ENCODE assay signal across 10 cellular contexts in genomic region chr3:190385835-190386688, GRCh38. TPM values are rescaled to one million over a fixed set of nuclear protein-coding genes. Genes with fewer than 3 reads are reported as not detected.
DNase-seq lines count a peak whose midpoint lies in the region; ATAC-seq and TF ChIP-seq lines count a peak whose summit lies in the region.
"Had no signal": no experiment of that assay in that cellular context is flagged by ENCODE, and none has a peak within 500 bp of the region (broad histone marks: within the 10 kb centered on the region; RNA-seq: fewer than 3 reads in every experiment).

No MANE protein-coding gene starts in this region.

- ATAC-seq in GM21515 (IDR thresholded peaks at IDR 0.05; ENCODE audit: unreplicated experiment): no peak

- no peaks in the 10 kb centered on the region for H3K27me3 ChIP-seq in SJSA1 (replicated peaks)
- H3K27me3 ChIP-seq in Peyer's patch: no peaks in the 10 kb centered on the region

- no peaks in the 10 kb centered on the region for H3K36me3 ChIP-seq in SJSA1
- no peaks in the 10 kb centered on the region for H3K36me3 ChIP-seq in Peyer's patch

- TF ChIP-seq CTCF in HFF-Myc (IDR thresholded peaks at IDR 0.05; ENCODE audit: low read depth, low read length, missing control alignments) (no peak), fibroblast of pulmonary artery (IDR thresholded peaks at IDR 0.05; ENCODE audit: low read length, missing control alignments) (no peak), Peyer's patch (IDR thresholded peaks at IDR 0.05) (no peak)

- H3K36me3 Mint-ChIP-seq in activated CD4-positive, alpha-beta T cell treated with anti-CD3 and anti-CD28 coated beads, Interleukin-2, amount 10 ng/mL, durations not matched to agents 7 days and 5 days (ENCODE audit: low read depth): no peaks in the 10 kb centered on the region
- H3K36me3 Mint-ChIP-seq: activated naive CD8-positive, alpha-beta T cell treated with anti-CD3 and anti-CD28 coated beads, Interleukin-2, amount 10 ng/mL, durations not matched to agents 7 days and 5 days had no signal

- H3K4me3 ChIP-seq in HFF-Myc (replicated peaks; ENCODE audit: low read depth, low read length) (no peak overlapping the region), SJSA1 (peak overlapping the region; percentile 14), fibroblast of pulmonary artery (replicated peaks; ENCODE audit: low read depth, low read length) (peak overlapping the region; percentile 0), Peyer's patch (no peak overlapping the region)

- H3K4me3 Mint-ChIP-seq in activated CD4-positive, alpha-beta T cell treated with anti-CD3 and anti-CD28 coated beads, Interleukin-2, amount 10 ng/mL, durations not matched to agents 7 days and 5 days: no peak overlapping the region
- H3K4me3 Mint-ChIP-seq: activated naive CD8-positive, alpha-beta T cell treated with anti-CD3 and anti-CD28 coated beads, Interleukin-2, amount 10 ng/mL, durations not matched to agents 7 days and 5 days had no signal

- no peaks in the 10 kb centered on the region for H3K9me3 ChIP-seq in SJSA1 (replicated peaks)
- H3K9me3 ChIP-seq in Peyer's patch: no peaks in the 10 kb centered on the region

- CTCF ChIA-PET in activated CD4-positive, alpha-beta T cell treated with anti-CD3 and anti-CD28 coated beads, Interleukin-2, amount 10 ng/mL, durations not matched to agents 7 days and 5 days (lab: Charles Lee): no interaction called here

- TF ChIP-seq POLR2A in Peyer's patch (IDR thresholded peaks at IDR 0.05): no peak

- no peaks in the 10 kb centered on the region for H3K9me3 Mint-ChIP-seq in activated CD4-positive, alpha-beta T cell treated with anti-CD3 and anti-CD28 coated beads, Interleukin-2, amount 10 ng/mL, durations not matched to agents 7 days and 5 days
- H3K9me3 Mint-ChIP-seq: activated naive CD8-positive, alpha-beta T cell treated with anti-CD3 and anti-CD28 coated beads, Interleukin-2, amount 10 ng/mL, durations not matched to agents 7 days and 5 days had no signal

- no peaks in the 10 kb centered on the region for H3K27me3 Mint-ChIP-seq in activated CD4-positive, alpha-beta T cell treated with anti-CD3 and anti-CD28 coated beads, Interleukin-2, amount 10 ng/mL, durations not matched to agents 7 days and 5 days
- H3K27me3 Mint-ChIP-seq: activated naive CD8-positive, alpha-beta T cell treated with anti-CD3 and anti-CD28 coated beads, Interleukin-2, amount 10 ng/mL, durations not matched to agents 7 days and 5 days had no signal

- H3K4me1 ChIP-seq in SJSA1 (replicated peaks): peaks cover 49% of the 10 kb centered on the region
- no peaks in the 10 kb centered on the region for H3K4me1 ChIP-seq in Peyer's patch

- H3K4me1 Mint-ChIP-seq in activated CD4-positive, alpha-beta T cell treated with anti-CD3 and anti-CD28 coated beads, Interleukin-2, amount 10 ng/mL, durations not matched to agents 7 days and 5 days: no peaks in the 10 kb centered on the region
- H3K4me1 Mint-ChIP-seq: activated naive CD8-positive, alpha-beta T cell treated with anti-CD3 and anti-CD28 coated beads, Interleukin-2, amount 10 ng/mL, durations not matched to agents 7 days and 5 days had no signal

- POLR2A ChIA-PET in activated CD4-positive, alpha-beta T cell treated with anti-CD3 and anti-CD28 coated beads, Interleukin-2, amount 10 ng/mL, durations not matched to agents 7 days and 5 days (lab: Charles Lee): no interaction called here

- DNase-seq in HFF-Myc (ENCODE audit: extremely low read depth, low read depth): peak; percentile 78
- peak; percentile 83 to 93 for DNase-seq in SJSA1 (ENCODE audit: low read depth in 1 of 2, low spot score in 2 of 2)
- peak; percentile 97 for DNase-seq in fibroblast of pulmonary artery (ENCODE audit: low read depth)
- peak; percentile 95 for DNase-seq in stromal cell of bone marrow (ENCODE audit: low read depth)
- no peak for DNase-seq in Peyer's patch
- DNase-seq in activated CD4-positive, alpha-beta T cell treated with anti-CD3 and anti-CD28 coated beads, Interleukin-2, amount 10 ng/mL, durations not matched to agents 7 days and 5 days: no peak
- DNase-seq in inferior parietal cortex (ENCODE audit: extremely low spot score): no peak
- DNase-seq: activated naive CD8-positive, alpha-beta T cell treated with anti-CD3 and anti-CD28 coated beads, Interleukin-2, amount 10 ng/mL, durations not matched to agents 7 days and 5 days; NCI-H1694 treated with DMSO at 0.1 percent for 48 hours had no signal

- no peak overlapping the region for H3K27ac Mint-ChIP-seq in activated CD4-positive, alpha-beta T cell treated with anti-CD3 and anti-CD28 coated beads, Interleukin-2, amount 10 ng/mL, durations not matched to agents 7 days and 5 days
- H3K27ac Mint-ChIP-seq: activated naive CD8-positive, alpha-beta T cell treated with anti-CD3 and anti-CD28 coated beads, Interleukin-2, amount 10 ng/mL, durations not matched to agents 7 days and 5 days had no signal

- peak overlapping the region; percentile 94 for H3K27ac ChIP-seq in SJSA1
- H3K27ac ChIP-seq in Peyer's patch: no peak overlapping the region

RNA-seq across cellular contexts. Expression of gene CLDN16, which starts 1.9 kb away (rescaled TPM):
- total RNA-seq in SJSA1 (2014; rRNA removed; shearing (Covaris generic)): 0.08 TPM in 1 of 2 replicates, not detected in the other
- total RNA-seq in Peyer's patch: not detected
- total RNA-seq in activated CD4-positive, alpha-beta T cell treated with anti-CD3 and anti-CD28 coated beads, Interleukin-2, amount 10 ng/mL, durations not matched to agents 7 days and 5 days: not detected
- total RNA-seq: activated naive CD8-positive, alpha-beta T cell treated with anti-CD3 and anti-CD28 coated beads, Interleukin-2, amount 10 ng/mL, durations not matched to agents 7 days and 5 days had no signal

Comparison
In these comparisons a context has a peak if more than half of its experiments do, and no peak if none do; other contexts are left out.
1. DNase-seq: peak in HFF-Myc (single experiment), SJSA1 (2 of 2), fibroblast of pulmonary artery (single experiment) and stromal cell of bone marrow (single experiment); none in Peyer's patch (0 of 3), activated CD4-positive, alpha-beta T cell treated with anti-CD3 and anti-CD28 coated beads, Interleukin-2, amount 10 ng/mL, durations not matched to agents 7 days and 5 days (single experiment) and inferior parietal cortex (single experiment).
2. H3K4me3 ChIP-seq: peak in SJSA1 (single experiment) and fibroblast of pulmonary artery (single experiment); none in HFF-Myc (single experiment) and Peyer's patch (0 of 4).